9 cellular contexts compared by ENCODE assay signal in the genomic region with DNA sequence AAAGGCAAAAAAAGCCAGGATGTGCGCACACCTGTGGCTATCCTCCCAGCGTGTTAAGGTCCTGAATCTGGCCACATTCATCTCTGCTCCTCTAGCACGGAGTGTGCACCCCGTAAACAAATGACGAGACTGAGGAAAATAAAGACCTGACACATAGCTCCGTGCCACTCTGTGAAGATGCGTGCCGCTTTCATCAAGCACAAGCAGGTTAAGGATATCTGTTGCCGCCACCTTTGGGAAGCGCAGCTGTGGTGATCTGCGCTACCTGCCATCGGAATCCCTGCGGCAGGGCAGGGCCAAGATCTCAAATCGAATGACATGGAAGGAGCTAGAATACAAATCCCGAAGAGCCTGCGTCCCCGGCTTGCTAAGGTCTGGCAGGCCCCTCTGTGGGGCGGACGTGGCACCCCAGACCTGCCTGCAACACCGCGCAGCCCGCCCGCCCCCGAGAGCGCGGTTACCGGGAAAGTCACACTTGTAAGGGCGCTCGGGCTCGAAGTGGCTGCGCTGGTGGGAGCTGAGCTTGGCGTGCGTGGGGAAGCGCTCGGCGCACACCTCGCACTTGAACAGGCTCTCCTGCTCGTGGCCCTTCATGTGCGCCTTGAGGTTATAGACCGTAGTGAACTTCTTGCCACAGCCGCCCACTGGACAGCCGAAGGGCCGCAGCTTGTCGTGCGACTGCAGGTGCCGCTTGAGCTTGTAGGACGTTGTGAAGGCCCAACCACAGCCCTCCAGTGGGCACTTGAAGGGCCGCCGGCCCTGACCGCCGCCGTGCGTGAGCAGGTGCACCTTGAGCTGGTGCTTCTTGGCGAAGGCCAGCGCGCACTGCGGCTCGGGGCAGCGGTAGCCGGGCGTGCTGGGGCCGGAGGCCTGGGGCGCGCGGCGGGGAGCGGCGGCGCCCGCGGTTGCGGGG. TPM values are rescaled to one million over a fixed set of nuclear protein-coding genes. Genes with fewer than 3 reads are reported as not detected.
A peak's percentile ranks its signal among the peaks of the same experiment; 100 is the strongest.
DNase-seq lines count a peak whose midpoint lies in the region; ATAC-seq lines count a peak whose summit lies in the region.
"Had no signal": no experiment of that assay in that cellular context is flagged by ENCODE, and none has a peak within 500 bp of the region (broad histone marks: within the 10 kb centered on the region; RNA-seq: fewer than 3 reads in every experiment).

No MANE protein-coding gene starts in this region.

- intact Hi-C loops in left cardiac atrium (cut with DNase I): loop anchor here in 1 of 2 donors (5.0 kb wide), 1 partner anchor 217 kb away; no protein-coding TSS in a partner anchor

- H3K27ac Mint-ChIP-seq in activated naive CD4-positive, alpha-beta T cell treated with anti-CD3 and anti-CD28 coated beads, Interleukin-2, amount 10 ng/mL, durations not matched to agents 7 days and 5 days: peak overlapping the region; percentile 95

- H3K27me3 Mint-ChIP-seq in activated naive CD4-positive, alpha-beta T cell treated with anti-CD3 and anti-CD28 coated beads, Interleukin-2, amount 10 ng/mL, durations not matched to agents 7 days and 5 days: peaks cover 10% of the 10 kb centered on the region

- DNase-seq in AML-193 (lab: John Stamatoyannopoulos, UW): peak; percentile 20 to 55
- peak; percentile 43 for DNase-seq in NOMO-1 treated with DMSO at 0.1 percent for 48 hours (lab: John Stamatoyannopoulos, UW; ENCODE audit: unreplicated experiment)
- DNase-seq in activated naive CD4-positive, alpha-beta T cell treated with anti-CD3 and anti-CD28 coated beads, Interleukin-2, amount 10 ng/mL, durations not matched to agents 7 days and 5 days: peak; percentile 56
- DNase-seq in left cardiac atrium: peak; percentile 49
- peak; percentile 74 for DNase-seq in retina
- DNase-seq in NCI-H446 treated with DMSO at 0.1 percent for 48 hours (lab: John Stamatoyannopoulos, UW): no peak

- H3K36me3 Mint-ChIP-seq in activated naive CD4-positive, alpha-beta T cell treated with anti-CD3 and anti-CD28 coated beads, Interleukin-2, amount 10 ng/mL, durations not matched to agents 7 days and 5 days: peaks cover 35% of the 10 kb centered on the region

- H3K9me3 Mint-ChIP-seq in activated naive CD4-positive, alpha-beta T cell treated with anti-CD3 and anti-CD28 coated beads, Interleukin-2, amount 10 ng/mL, durations not matched to agents 7 days and 5 days: no peaks in the 10 kb centered on the region

- H3K4me1 Mint-ChIP-seq in activated naive CD4-positive, alpha-beta T cell treated with anti-CD3 and anti-CD28 coated beads, Interleukin-2, amount 10 ng/mL, durations not matched to agents 7 days and 5 days: peaks cover 41% of the 10 kb centered on the region

- peak overlapping the region; percentile 94 for H3K4me3 Mint-ChIP-seq in activated naive CD4-positive, alpha-beta T cell treated with anti-CD3 and anti-CD28 coated beads, Interleukin-2, amount 10 ng/mL, durations not matched to agents 7 days and 5 days

- CTCF ChIA-PET in activated naive CD4-positive, alpha-beta T cell treated with anti-CD3 and anti-CD28 coated beads, Interleukin-2, amount 10 ng/mL, durations not matched to agents 7 days and 5 days (lab: Charles Lee): interaction anchor here (1.1 kb wide), 1 partner anchor 341 kb away, joined by 4 read pairs; no protein-coding TSS in a partner anchor

- ATAC-seq in GM18511 (IDR thresholded peaks at IDR 0.05; ENCODE audit: unreplicated experiment) (peak; percentile 35), HG02970 (IDR thresholded peaks at IDR 0.05; ENCODE audit: low FRiP score, unreplicated experiment) (peak; percentile 17), left cardiac atrium (peak in 1 of 2 donors; percentile 2)

RNA-seq across cellular contexts. Expression of a gene that starts 0.9 kb away (rescaled TPM):
- total RNA-seq in left cardiac atrium: 10 to 100 TPM; 15.7 to 20.7 TPM

RNA-seq across cellular contexts. Expression of a gene that starts 42.8 kb away (rescaled TPM):
- total RNA-seq in left cardiac atrium: not detected
- total RNA-seq: T-helper 2 cell treated with Interferon-gamma antibody and Interleukin-4, amounts not matched to agents 100 ng/mL and 5 ng/mL, for 36 hours had no signal

RNA-seq across cellular contexts. Expression of a gene that starts 49.2 kb away (rescaled TPM):
- under 1 TPM; 0.60 to 0.74 TPM for total RNA-seq in left cardiac atrium
- total RNA-seq: T-helper 2 cell treated with Interferon-gamma antibody and Interleukin-4, amounts not matched to agents 100 ng/mL and 5 ng/mL, for 36 hours had no signal
